Comparison of ENCODE assay signal across 31 cellular contexts in genomic region chr4:108941914-108942379, GRCh38.
A peak's percentile ranks its signal among the peaks of the same experiment; 100 is the strongest.
DNase-seq lines count a peak whose midpoint lies in the region; ATAC-seq and TF ChIP-seq lines count a peak whose summit lies in the region.
"Had no signal": no experiment of that assay in that cellular context is flagged by ENCODE, and none has a peak within 500 bp of the region (broad histone marks: within the 10 kb centered on the region; RNA-seq: fewer than 3 reads in every experiment).

No MANE protein-coding gene starts in this region.

- peaks cover 56% of the 10 kb centered on the region for H3K27me3 ChIP-seq in foreskin keratinocyte
- H3K27me3 ChIP-seq: breast epithelium, sigmoid colon, testis, uterus had no signal

- H3K4me1 ChIP-seq in foreskin keratinocyte: peaks cover 6% of the 10 kb centered on the region
- H3K4me1 ChIP-seq: breast epithelium, lower lobe of right lung, sigmoid colon, testis, uterus had no signal

- no peak overlapping the region for H3K27ac ChIP-seq in foreskin keratinocyte
- H3K27ac ChIP-seq: breast epithelium, lower lobe of right lung, sigmoid colon, testis, uterus had no signal

- H3K36me3 Mint-ChIP-seq in stimulated activated effector memory CD8-positive, alpha-beta T cell treated with anti-CD3 and anti-CD28 coated beads, Interleukin-12 subunit alpha, Interleukin-12 subunit beta, amount 100 ng/mL, for 72 hours: no peaks in the 10 kb centered on the region
- H3K36me3 Mint-ChIP-seq: activated naive CD4-positive, alpha-beta T cell treated with anti-CD3 and anti-CD28 coated beads, Interleukin-2, amount 50 U/mL, for 24 hours had no signal

- no peak for TF ChIP-seq CTCF in foreskin keratinocyte (conservative IDR thresholded peaks at IDR 0.05)

- H3K27ac Mint-ChIP-seq in stimulated activated effector memory CD8-positive, alpha-beta T cell treated with anti-CD3 and anti-CD28 coated beads, Interleukin-12 subunit alpha, Interleukin-12 subunit beta, amount 100 ng/mL, for 72 hours: no peak overlapping the region
- H3K27ac Mint-ChIP-seq: activated CD4-positive, alpha-beta T cell treated with anti-CD3 and anti-CD28 coated beads for 36 hours; activated CD8-positive, alpha-beta T cell treated with anti-CD3 and anti-CD28 coated beads, Interleukin-2, amount 10 ng/mL, durations not matched to agents 7 days and 5 days; activated naive CD4-positive, alpha-beta T cell treated with anti-CD3 and anti-CD28 coated beads, Interleukin-2, amount 50 U/mL, for 24 hours; activated T-helper 2 cell treated with anti-CD3 and anti-CD28 coated beads, Interferon-gamma antibody, Interleukin-2, Interleukin-4, amounts not matched to agents 10 μg/mL and 5 μg/mL and 100 μg/mL, durations not matched to agents 14 hours and 24 hours and 36 hours; T-helper 2 cell treated with Interferon-gamma antibody and Interleukin-4, amounts not matched to agents 5 μg/mL and 100 μg/mL, for 36 hours had no signal

- no peaks in the 10 kb centered on the region for H3K9me3 Mint-ChIP-seq in stimulated activated effector memory CD8-positive, alpha-beta T cell treated with anti-CD3 and anti-CD28 coated beads, Interleukin-12 subunit alpha, Interleukin-12 subunit beta, amount 100 ng/mL, for 72 hours
- H3K9me3 Mint-ChIP-seq: activated naive CD4-positive, alpha-beta T cell treated with anti-CD3 and anti-CD28 coated beads, Interleukin-2, amount 50 U/mL, for 24 hours; activated T-helper 2 cell treated with anti-CD3 and anti-CD28 coated beads, Interferon-gamma antibody, Interleukin-2, Interleukin-4, amounts not matched to agents 10 μg/mL and 5 μg/mL and 100 μg/mL, durations not matched to agents 14 hours and 24 hours and 36 hours; neural crest cell; T-helper 2 cell treated with Interferon-gamma antibody and Interleukin-4, amounts not matched to agents 5 μg/mL and 100 μg/mL, for 36 hours had no signal

- DNase-seq in DMS79 treated with DMSO at 0.1 percent for 48 hours (lab: John Stamatoyannopoulos, UW): peak; percentile 1
- no peak for DNase-seq in DMS79 (lab: John Stamatoyannopoulos, UW)
- peak; percentile 44 for DNase-seq in SHP77 treated with DMSO at 0.1 percent for 48 hours (lab: John Stamatoyannopoulos, UW)
- DNase-seq in myocyte (ENCODE audit: low read depth): peak; percentile 55
- DNase-seq in stimulated activated effector memory CD8-positive, alpha-beta T cell treated with anti-CD3 and anti-CD28 coated beads, Interleukin-12 subunit alpha, Interleukin-12 subunit beta, amount 100 ng/mL, for 72 hours (ENCODE audit: low spot score in 2 of 2): no peak
- DNase-seq in foreskin keratinocyte: no peak
- no peak for DNase-seq in NCI-H2107 (lab: John Stamatoyannopoulos, UW)
- DNase-seq: 8988T; activated CD4-positive, alpha-beta T cell treated with anti-CD3 and anti-CD28 coated beads for 36 hours; activated CD8-positive, alpha-beta T cell treated with anti-CD3 and anti-CD28 coated beads, Interleukin-2, amount 10 ng/mL, durations not matched to agents 7 days and 5 days; amygdala; glutamatergic neuron; HCEC 1CT; islet precursor cell; lower lobe of right lung; mucosa of descending colon; NCI-H1105; NCI-H187 treated with DMSO at 0.1 percent for 48 hours; NCI-H226; NCI-H82; RPMI8226; sigmoid colon; stimulated activated naive CD8-positive, alpha-beta T cell treated with anti-CD3 and anti-CD28 coated beads, Interleukin-15, Interleukin-2, amounts not matched to agents 100 U/mL and 50 U/mL, for 24 hours; testis; uterus had no signal

- peak; percentile 19 for ATAC-seq in stimulated activated effector memory CD8-positive, alpha-beta T cell treated with anti-CD3 and anti-CD28 coated beads, Interleukin-12 subunit alpha, Interleukin-12 subunit beta, amount 100 ng/mL, for 72 hours
- ATAC-seq in foreskin keratinocyte: no peak
- ATAC-seq in GM19328 (IDR thresholded peaks at IDR 0.05; ENCODE audit: unreplicated experiment): no peak
- ATAC-seq: activated CD4-positive, alpha-beta T cell treated with anti-CD3 and anti-CD28 coated beads for 36 hours; activated CD8-positive, alpha-beta T cell treated with anti-CD3 and anti-CD28 coated beads, Interleukin-2, amount 10 ng/mL, durations not matched to agents 7 days and 5 days; mucosa of descending colon; stimulated activated naive CD8-positive, alpha-beta T cell treated with anti-CD3 and anti-CD28 coated beads, Interleukin-15, Interleukin-2, amounts not matched to agents 100 U/mL and 50 U/mL, for 24 hours had no signal

- H3K4me3 Mint-ChIP-seq in stimulated activated effector memory CD8-positive, alpha-beta T cell treated with anti-CD3 and anti-CD28 coated beads, Interleukin-12 subunit alpha, Interleukin-12 subunit beta, amount 100 ng/mL, for 72 hours: no peak overlapping the region
- H3K4me3 Mint-ChIP-seq: activated CD4-positive, alpha-beta T cell treated with anti-CD3 and anti-CD28 coated beads for 36 hours; activated CD8-positive, alpha-beta T cell treated with anti-CD3 and anti-CD28 coated beads, Interleukin-2, amount 10 ng/mL, durations not matched to agents 7 days and 5 days; activated naive CD4-positive, alpha-beta T cell treated with anti-CD3 and anti-CD28 coated beads, Interleukin-2, amount 50 U/mL, for 24 hours; neural crest cell; T-helper 2 cell treated with Interferon-gamma antibody and Interleukin-4, amounts not matched to agents 5 μg/mL and 100 μg/mL, for 36 hours had no signal

- H3K4me1 Mint-ChIP-seq in stimulated activated effector memory CD8-positive, alpha-beta T cell treated with anti-CD3 and anti-CD28 coated beads, Interleukin-12 subunit alpha, Interleukin-12 subunit beta, amount 100 ng/mL, for 72 hours: no peaks in the 10 kb centered on the region
- H3K4me1 Mint-ChIP-seq: activated CD4-positive, alpha-beta T cell treated with anti-CD3 and anti-CD28 coated beads for 36 hours; activated naive CD4-positive, alpha-beta T cell treated with anti-CD3 and anti-CD28 coated beads, Interleukin-2, amount 50 U/mL, for 24 hours had no signal

Comparison
In these comparisons a context has a peak if more than half of its experiments do, and no peak if none do; other contexts are left out.
1. DNase-seq: peak in DMS79 treated with DMSO at 0.1 percent for 48 hours (single experiment), SHP77 treated with DMSO at 0.1 percent for 48 hours (single experiment) and myocyte (single experiment); none in DMS79 (single experiment), stimulated activated effector memory CD8-positive, alpha-beta T cell treated with anti-CD3 and anti-CD28 coated beads, Interleukin-12 subunit alpha, Interleukin-12 subunit beta, amount 100 ng/mL, for 72 hours (0 of 2), foreskin keratinocyte (0 of 2) and NCI-H2107 (single experiment).